ENCODE assay signal across 8 cellular contexts in the genomic region with DNA sequence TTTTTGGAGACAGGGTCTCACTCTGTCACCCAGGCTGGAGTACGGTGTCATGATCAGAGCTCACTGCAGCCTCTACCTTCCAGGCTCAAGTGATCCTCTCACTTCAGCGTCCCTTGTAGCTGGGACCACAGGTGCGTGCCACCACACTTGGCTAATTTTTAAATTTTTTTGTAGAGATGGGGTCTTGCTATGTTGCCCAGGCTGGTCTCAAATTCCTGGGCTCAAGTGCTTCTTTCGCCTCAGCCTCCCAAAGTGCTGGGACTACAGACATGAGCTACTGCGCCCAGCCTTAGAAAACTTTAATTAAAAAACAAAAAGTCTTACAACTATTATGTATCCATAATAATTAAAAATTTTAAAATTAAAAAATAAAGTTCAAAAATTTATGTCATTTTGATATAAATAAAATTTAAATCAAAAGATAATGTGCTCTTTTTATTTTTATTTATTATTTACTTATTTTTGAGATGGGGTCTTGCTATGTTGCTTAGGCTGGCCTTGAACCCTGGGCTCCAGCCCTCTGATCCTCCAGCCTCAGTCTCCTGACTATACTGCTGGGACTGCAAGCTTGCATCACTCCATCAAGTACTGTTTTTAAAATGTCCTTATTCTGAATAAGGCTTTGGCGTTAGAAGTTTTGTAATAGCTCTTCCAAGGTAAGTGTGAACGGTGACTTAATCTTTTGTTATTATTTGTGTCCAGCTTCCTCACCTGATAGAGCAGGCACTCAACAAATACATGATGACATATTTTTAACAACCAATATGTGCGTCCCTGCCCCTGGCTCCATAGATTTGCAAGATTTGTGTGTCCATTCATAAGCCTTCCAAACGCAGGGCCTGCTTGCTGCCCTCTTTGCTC. TPM values are rescaled to one million over a fixed set of nuclear protein-coding genes. Genes with fewer than 3 reads are reported as not detected.
DNase-seq lines count a peak whose midpoint lies in the region; ATAC-seq and TF ChIP-seq lines count a peak whose summit lies in the region.

No MANE protein-coding gene starts in this region.

- peaks cover 20% of the 10 kb centered on the region for H3K36me3 Mint-ChIP-seq in HFFc6 (ENCODE audit: low read depth)

- H3K4me1 ChIP-seq in ascending aorta (peaks cover 3 to 13% of the 10 kb centered on the region in 2 donors), tibial artery (peaks cover 0 to 24% (median 14%) of the 10 kb centered on the region in 4 donors)

- H3K4me3 ChIP-seq in ascending aorta (peak overlapping the region; percentile 59 to 81), tibial artery (peak overlapping the region; percentile 62 to 69)

- TF ChIP-seq CTCF in HFFc6 (IDR thresholded peaks at IDR 0.05), result no peak
- no peak for TF ChIP-seq CTCF in ascending aorta (IDR thresholded peaks at IDR 0.05)
- TF ChIP-seq CTCF in tibial artery (IDR thresholded peaks at IDR 0.05), result no peak

- intact Hi-C loops in ascending aorta (cut with DNase I) (loop anchor here (2.0 to 5.0 kb wide), 3 partner anchors 89 to 235 kb away; a partner anchor contains a TSS), tibial artery (cut with DNase I; ENCODE audit: low total_unique reads) (loop anchor here (5.0 kb wide), 1 partner anchor 90 kb away; a partner anchor contains a TSS)

- H3K36me3 ChIP-seq in ascending aorta, result peaks cover 0 to 9% of the 10 kb centered on the region in 2 donors
- H3K36me3 ChIP-seq in tibial artery, result peaks cover 0 to 19% (median 10%) of the 10 kb centered on the region in 3 donors

- peak overlapping the region; percentile 90 for H3K4me3 Mint-ChIP-seq in HFFc6

- no peak for ATAC-seq in GM18519 (IDR thresholded peaks at IDR 0.05; ENCODE audit: low FRiP score, unreplicated experiment)

- no peaks in the 10 kb centered on the region; the same call in 1 of the 2 replicates for H3K27me3 Mint-ChIP-seq in HFFc6 (ENCODE audit: insufficient read depth)

- H3K4me1 Mint-ChIP-seq in HFFc6 (ENCODE audit: low read depth), result peaks cover 33% of the 10 kb centered on the region

- in situ Hi-C loops in ACHN (cut with HindIII; ENCODE audit: low pct_ligation_motif_present, low pct_unique_long_range_greater_than_20kb, low sequenced_read_pairs), result no loop called here

- DNase-seq in ACHN (peak; percentile 27), HFFc6 (no peak), ascending aorta (ENCODE audit: low spot score in 2 of 2) (no peak), tibial artery (peak in 1 of 2 donors; percentile 61), UCSD-AML1 (lab: John Stamatoyannopoulos, UW; ENCODE audit: unreplicated experiment) (no peak), NCI-H446 treated with DMSO at 0.1 percent for 48 hours (lab: John Stamatoyannopoulos, UW) (no peak)

- H3K27ac ChIP-seq in ascending aorta, result peak overlapping the region; percentile 91 to 93
- H3K27ac ChIP-seq in layer of hippocampus (ENCODE audit: low read depth, low read length), result peak overlapping the region; percentile 77
- peak overlapping the region; percentile 92 for H3K27ac ChIP-seq in tibial artery

- H3K9me3 Mint-ChIP-seq in HFFc6, result peaks cover 15% of the 10 kb centered on the region

- H3K9me3 ChIP-seq in ascending aorta (no peaks in the 10 kb centered on the region), tibial artery (peaks cover 0 to 4% (median 0%) of the 10 kb centered on the region in 3 donors)

- H3K27me3 ChIP-seq in ascending aorta (no peaks in the 10 kb centered on the region), layer of hippocampus (ENCODE audit: control insufficient read depth, insufficient read depth, low read length) (no peaks in the 10 kb centered on the region), tibial artery (no peaks in the 10 kb centered on the region)

- H3K27ac Mint-ChIP-seq in HFFc6, result peak overlapping the region; percentile 96

RNA-seq across cellular contexts. Expression of a gene that starts 1.6 kb away (rescaled TPM):
- 10 to 100 TPM in 5 of 6 experiments, 1 to 10 TPM in 1; 8.5 to 20.0 (median 15.8) TPM for total RNA-seq in HFFc6 (2021; fragmentation: NEBNext Ultra II Directional; extraction: Animal tissue kit (Norgen Biotek cat#: 25700))
- 196 TPM for total RNA-seq in ascending aorta

RNA-seq across cellular contexts. Expression of a gene that starts 15.2 kb away (rescaled TPM):
- 10 to 100 TPM in 5 of 6 experiments, 1 to 10 TPM in 1; 9.3 to 43.4 (median 36.0) TPM for total RNA-seq in HFFc6 (2021; fragmentation: NEBNext Ultra II Directional; extraction: Animal tissue kit (Norgen Biotek cat#: 25700))
- total RNA-seq in ascending aorta, result 1,046 TPM

RNA-seq across cellular contexts. Expression of a gene that starts 21.3 kb away (rescaled TPM):
- not detected for total RNA-seq in HFFc6 (2021; fragmentation: NEBNext Ultra II Directional; extraction: Animal tissue kit (Norgen Biotek cat#: 25700))
- 0.96 TPM for total RNA-seq in ascending aorta

RNA-seq across cellular contexts. Expression of a gene that starts 22.8 kb away (rescaled TPM):
- 10 to 100 TPM; 10.4 to 15.5 (median 13.7) TPM for total RNA-seq in HFFc6 (2021; fragmentation: NEBNext Ultra II Directional; extraction: Animal tissue kit (Norgen Biotek cat#: 25700))
- 132 TPM for total RNA-seq in ascending aorta

RNA-seq across cellular contexts. Expression of a gene that starts 46.9 kb away (rescaled TPM):
- 10 to 100 TPM; 21.9 to 30.8 (median 30.2) TPM for total RNA-seq in HFFc6 (2021; fragmentation: NEBNext Ultra II Directional; extraction: Animal tissue kit (Norgen Biotek cat#: 25700))
- total RNA-seq in ascending aorta, result 273 TPM

Comparison
In these comparisons a context has a peak if more than half of its experiments do, and no peak if none do; other contexts are left out.
1. RNA of a gene that starts 15.2 kb away (total RNA-seq): 1,046 TPM in ascending aorta (single experiment); 9.3 to 43.4 TPM in HFFc6; every median in the first group is over 10 times any median in the second.
2. Peak in every context shown above with its lines, with median percentiles within 50 percentile points of each other: H3K27ac ChIP-seq.